12 cellular contexts compared by ENCODE assay signal in the genomic region with DNA sequence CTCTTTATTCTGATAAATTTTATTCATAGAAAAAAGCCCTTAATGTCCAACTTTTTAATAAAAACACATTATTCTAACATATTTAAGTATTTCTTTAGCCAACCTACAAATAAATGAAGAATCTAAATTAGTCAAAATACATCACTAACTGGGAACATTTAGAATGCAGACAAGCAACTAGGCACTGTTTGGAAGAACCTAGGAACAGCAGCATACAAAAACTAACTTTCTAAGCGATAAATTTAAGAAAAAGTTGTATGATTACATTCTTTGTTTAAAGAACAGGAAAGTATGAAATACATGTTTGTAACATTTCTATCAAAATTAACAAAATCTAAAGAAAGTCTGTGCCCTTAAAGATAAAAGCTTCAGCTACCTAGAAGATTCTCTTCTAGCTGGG. TPM values are rescaled to one million over a fixed set of nuclear protein-coding genes. Genes with fewer than 3 reads are reported as not detected.
"Had no signal": no experiment of that assay in that cellular context is flagged by ENCODE, and none has a peak within 500 bp of the region (broad histone marks: within the 10 kb centered on the region; RNA-seq: fewer than 3 reads in every experiment).

No MANE protein-coding gene starts in this region.

- H3K27ac Mint-ChIP-seq: GM23338, H9, HFFc6 had no signal

- H3K27ac ChIP-seq: GM23248 had no signal

- H3K4me3 Mint-ChIP-seq: GM23338, H9, HFFc6 had no signal

- H3K4me3 ChIP-seq: GM23248, GM23338, HAP-1 had no signal

- H3K9me3 Mint-ChIP-seq: GM23338, H9, HFFc6 had no signal

- H3K4me2 ChIP-seq: GM23338 had no signal

- FAIRE-seq: H1, H54 had no signal

- H2AFZ ChIP-seq: GM23248, GM23338 had no signal

- DNase-seq: GM23248, GOT3, H7, H9, HCEC 1CT, HFFc6 had no signal

- H3K9ac ChIP-seq: GM23248 had no signal

- ATAC-seq: GM23338, HCT116 had no signal

- H3K4me1 Mint-ChIP-seq: GM23338 had no signal

RNA-seq across cellular contexts. Expression of a gene that starts 49.4 kb away (rescaled TPM):
- total RNA-seq: GM23248, GM23338, H1, H4, H9 had no signal
- polyA plus RNA-seq: GM23338, H1 had no signal
